ENCODE assay signal across 27 cellular contexts in genomic region chr16:86614699-86615098, GRCh38. TPM values are rescaled to one million over a fixed set of nuclear protein-coding genes. Genes with fewer than 3 reads are reported as not detected.
A peak's percentile ranks its signal among the peaks of the same experiment; 100 is the strongest.
DNase-seq lines count a peak whose midpoint lies in the region; ATAC-seq, FAIRE-seq and TF ChIP-seq lines count a peak whose summit lies in the region.
"Had no signal": no experiment of that assay in that cellular context is flagged by ENCODE, and none has a peak within 500 bp of the region (broad histone marks: within the 10 kb centered on the region; RNA-seq: fewer than 3 reads in every experiment).

No MANE protein-coding gene starts in this region.

- no peak for FAIRE-seq in H1 (lab: Jason Lieb, UNC)
- FAIRE-seq: A204.1 had no signal

- H3K18ac ChIP-seq in H1 (ENCODE audit: extremely low read depth, low read length): no peak overlapping the region

- H4K5ac ChIP-seq in H1 (ENCODE audit: insufficient read length, low read depth, low read length): no peak overlapping the region

- H3K27me3 ChIP-seq in H1 (replicated peaks in 1 of 4; ENCODE audit: control insufficient read depth in 3 of 4, extremely low read depth in 1 of 4, insufficient read depth in 3 of 4, low read length in 3 of 4) (no peaks in the 10 kb centered on the region), gastrocnemius medialis (no peaks in the 10 kb centered on the region)
- H3K27me3 ChIP-seq: SJCRH30 had no signal

- H3K9me3 Mint-ChIP-seq in activated CD4-positive, alpha-beta T cell treated with anti-CD3 and anti-CD28 coated beads, Interleukin-2, amount 10 ng/mL, durations not matched to agents 7 days and 5 days: no peaks in the 10 kb centered on the region
- H3K9me3 Mint-ChIP-seq: CD4-positive, alpha-beta memory T cell had no signal

- no peak overlapping the region for H3K4me2 ChIP-seq in H1 (ENCODE audit: insufficient read depth in 1 of 2, low read depth in 2 of 2, low read length in 2 of 2)

- no peaks in the 10 kb centered on the region for H3K36me3 ChIP-seq in H1 (ENCODE audit: control insufficient read depth in 2 of 4, insufficient read depth in 4 of 4, low read length in 3 of 4)
- no peaks in the 10 kb centered on the region for H3K36me3 ChIP-seq in gastrocnemius medialis
- H3K36me3 ChIP-seq: SJCRH30 had no signal

- H3K9me3 ChIP-seq in H1 (ENCODE audit: insufficient read depth in 2 of 2, low read depth in 1 of 2, low read length in 1 of 2): no peaks in the 10 kb centered on the region
- no peaks in the 10 kb centered on the region for H3K9me3 ChIP-seq in gastrocnemius medialis
- H3K9me3 ChIP-seq: Caco-2, SJCRH30 had no signal

- no peak overlapping the region for H3K4me3 Mint-ChIP-seq in activated CD4-positive, alpha-beta T cell treated with anti-CD3 and anti-CD28 coated beads, Interleukin-2, amount 10 ng/mL, durations not matched to agents 7 days and 5 days
- H3K4me3 Mint-ChIP-seq: CD4-positive, alpha-beta memory T cell had no signal

- H4K8ac ChIP-seq in H1 (ENCODE audit: extremely low read depth, insufficient read depth, low read length): no peak overlapping the region

- no peaks in the 10 kb centered on the region for H3K27me3 Mint-ChIP-seq in activated CD4-positive, alpha-beta T cell treated with anti-CD3 and anti-CD28 coated beads, Interleukin-2, amount 10 ng/mL, durations not matched to agents 7 days and 5 days

- H3K14ac ChIP-seq in H1 (ENCODE audit: insufficient read length): no peak overlapping the region

- H4K91ac ChIP-seq in H1 (replicated peaks; ENCODE audit: insufficient read length, low read length): no peak overlapping the region

- H3K27ac ChIP-seq in H1 (ENCODE audit: low read depth, low read length): no peak overlapping the region
- H3K27ac ChIP-seq in gastrocnemius medialis: peak overlapping the region; percentile 72 to 87 (median 76)
- H3K27ac ChIP-seq: SJCRH30 had no signal

- no peak overlapping the region for H3K4ac ChIP-seq in H1 (replicated peaks; ENCODE audit: insufficient read length, low read depth, low read length)

- DNase-seq in cardiac septum (ENCODE audit: low spot score) (peak; percentile 29), left cardiac atrium (no peak), H1 (ENCODE audit: low read depth in 1 of 2, low spot score in 2 of 2) (no peak), gastrocnemius medialis (peak; percentile 77 to 85), middle frontal gyrus (ENCODE audit: extremely low spot score, low spot score) (no peak)
- no peak for DNase-seq in activated CD4-positive, alpha-beta T cell treated with anti-CD3 and anti-CD28 coated beads, Interleukin-2, amount 10 ng/mL, durations not matched to agents 7 days and 5 days
- DNase-seq in stimulated activated naive CD8-positive, alpha-beta T cell treated with anti-CD3 and anti-CD28 coated beads, Interleukin-15, Interleukin-2, amounts not matched to agents 100 U/mL and 50 U/mL, for 24 hours: no peak
- DNase-seq: C1 segment of cervical spinal cord; Caco-2; CD4-positive, alpha-beta memory T cell; DMS79; EL; H7; Karpas-422; MV-4-11; NCI-H1105; NCI-H1436 treated with DMSO at 0.1 percent for 48 hours; NCI-H187 treated with DMSO at 0.1 percent for 48 hours; NCI-H446; NCI-H524 treated with DMSO at 0.1 percent for 48 hours; NCI-H82; NK-92 treated with Interleukin-12 subunit alpha and Interleukin-12 subunit beta, amount 100 ng/mL, for 24 hours; PC-3; SJCRH30 had no signal

- no peak for TF ChIP-seq RAD21 in H1 (IDR thresholded peaks at IDR 0.05 in 1 of 2, conservative IDR thresholded peaks at IDR 0.05 in 1 of 2; ENCODE audit: low read depth in 2 of 2, low read length in 2 of 2)

- H3K36me3 Mint-ChIP-seq in activated CD4-positive, alpha-beta T cell treated with anti-CD3 and anti-CD28 coated beads, Interleukin-2, amount 10 ng/mL, durations not matched to agents 7 days and 5 days (ENCODE audit: low read depth): no peaks in the 10 kb centered on the region
- H3K36me3 Mint-ChIP-seq: CD4-positive, alpha-beta memory T cell had no signal

- H2BK15ac ChIP-seq in H1 (ENCODE audit: low read length): no peak overlapping the region

- H3K23ac ChIP-seq in H1 (ENCODE audit: insufficient read length): no peak overlapping the region

- H2BK5ac ChIP-seq in H1 (ENCODE audit: low read depth, low read length): no peak overlapping the region

- H3K4me1 ChIP-seq in H1 (replicated peaks in 1 of 4; ENCODE audit: control insufficient read depth in 3 of 4, insufficient read depth in 4 of 4, low read length in 3 of 4): peaks cover 0 to 5% (median 0%) of the 10 kb centered on the region in 4 experiments; a peak in 2 of 7 replicates
- peaks cover 27 to 35% of the 10 kb centered on the region in 2 donors for H3K4me1 ChIP-seq in gastrocnemius medialis
- H3K4me1 ChIP-seq: SJCRH30 had no signal

- H3K79me2 ChIP-seq in H1 (ENCODE audit: control insufficient read depth in 1 of 2, insufficient read depth in 2 of 2, low read length in 2 of 2): no peaks in the 10 kb centered on the region

- no peaks in the 10 kb centered on the region for H3K4me1 Mint-ChIP-seq in activated CD4-positive, alpha-beta T cell treated with anti-CD3 and anti-CD28 coated beads, Interleukin-2, amount 10 ng/mL, durations not matched to agents 7 days and 5 days
- H3K4me1 Mint-ChIP-seq: CD4-positive, alpha-beta memory T cell had no signal

- no peaks in the 10 kb centered on the region for H4K20me1 ChIP-seq in H1 (replicated peaks in 1 of 2; ENCODE audit: control insufficient read depth in 1 of 2, insufficient read depth in 2 of 2, low read length in 2 of 2)

- in situ Hi-C loops in gastrocnemius medialis (cut with MboI; ENCODE audit: low sequenced_read_pairs in 4 of 4): no loop called here

- intact Hi-C loops in cardiac septum (cut with DNase I): no loop called here
- intact Hi-C loops in left cardiac atrium (cut with DNase I): no loop called here
- intact Hi-C loops in gastrocnemius medialis (cut with DNase I; ENCODE audit: low total_unique reads): loop anchor here (2.0 to 5.0 kb wide), 2 partner anchors 46 to 123 kb away; no protein-coding TSS in a partner anchor

- POLR2A ChIA-PET in H1 (lab: Charles Lee; ENCODE audit: partially characterized antibody): interaction anchor here (1.1 kb wide), 1 partner anchor 13 kb away, joined by 3 read pairs; no protein-coding TSS in a partner anchor
- POLR2A ChIA-PET in activated CD4-positive, alpha-beta T cell treated with anti-CD3 and anti-CD28 coated beads, Interleukin-2, amount 10 ng/mL, durations not matched to agents 7 days and 5 days (lab: Charles Lee): no interaction called here

- H3K23me2 ChIP-seq in H1 (ENCODE audit: low read depth, low read length): no peaks in the 10 kb centered on the region

- no peak for TF ChIP-seq POLR2A in H1 (IDR thresholded peaks at IDR 0.05; ENCODE audit: control extremely low read depth in 1 of 2, low read depth in 2 of 2, low read length in 2 of 2)
- peak in 1 of 2 donors; percentile 45 for TF ChIP-seq POLR2A in gastrocnemius medialis (IDR thresholded peaks at IDR 0.05)

- no peak overlapping the region for H2BK120ac ChIP-seq in H1 (replicated peaks; ENCODE audit: low read depth, low read length)

- H3K27ac Mint-ChIP-seq in activated CD4-positive, alpha-beta T cell treated with anti-CD3 and anti-CD28 coated beads, Interleukin-2, amount 10 ng/mL, durations not matched to agents 7 days and 5 days: no peak overlapping the region
- H3K27ac Mint-ChIP-seq: CD4-positive, alpha-beta memory T cell had no signal

- CTCF ChIA-PET in H1 (lab: Charles Lee; ENCODE audit: partially characterized antibody): interaction anchor here (0.6 to 1.1 kb wide), 6 partner anchors 7 to 686 kb away, joined by 3 to 5 read pairs (median 3); no protein-coding TSS in a partner anchor
- CTCF ChIA-PET in activated CD4-positive, alpha-beta T cell treated with anti-CD3 and anti-CD28 coated beads, Interleukin-2, amount 10 ng/mL, durations not matched to agents 7 days and 5 days (lab: Charles Lee): no interaction called here

- H3K79me1 ChIP-seq in H1 (ENCODE audit: low read depth, low read length): no peaks in the 10 kb centered on the region

- H3K4me3 ChIP-seq in H1 (ENCODE audit: extremely low read depth in 1 of 4, insufficient read depth in 2 of 4, low read depth in 3 of 4, low read length in 4 of 4) (no peak overlapping the region), gastrocnemius medialis (no peak overlapping the region)
- H3K4me3 ChIP-seq: SJCRH30 had no signal

- no peak overlapping the region for H3K56ac ChIP-seq in H1 (replicated peaks; ENCODE audit: insufficient read length, low read depth, low read length)

- no peak for TF ChIP-seq CTCF in H1 (IDR thresholded peaks at IDR 0.05; ENCODE audit: control extremely low read depth in 1 of 3, insufficient read depth in 1 of 3, low read depth in 1 of 3, low read length in 3 of 3)
- TF ChIP-seq CTCF in gastrocnemius medialis (IDR thresholded peaks at IDR 0.05 in 4 of 5, conservative IDR thresholded peaks at IDR 0.05 in 1 of 5): no peak

- WGBS in H1 (ENCODE audit: extremely low coverage in 1 of 2, insufficient coverage in 1 of 2, insufficient read length in 1 of 2, insufficient replicate concordance in 2 of 2, low coverage in 1 of 2, low lambda C conversion rate in 2 of 2, missing lambda C conversion rate in 1 of 2), 2 experiments: 66% methylated on average over 5 of the region's 5 CpGs; no CpG with 5 or more reads in 1 of the 2 experiments

- H3K9ac ChIP-seq in H1 (replicated peaks in 1 of 4; ENCODE audit: extremely low read depth in 1 of 4, low read depth in 3 of 4, low read length in 3 of 4): no peak overlapping the region

- no peak for TF ChIP-seq EP300 in H1 (IDR thresholded peaks at IDR 0.05; ENCODE audit: borderline replicate concordance in 1 of 2, low read depth in 2 of 2, low read length in 2 of 2)

- H2BK20ac ChIP-seq in H1 (ENCODE audit: low read length): no peak overlapping the region

- H2AK5ac ChIP-seq in H1 (ENCODE audit: low read depth, low read length): no peak overlapping the region

- peak overlapping the region; percentile 27 for H2AFZ ChIP-seq in H1 (ENCODE audit: low read length)

- ATAC-seq in left cardiac atrium (no peak), gastrocnemius medialis (peak; percentile 95)
- no peak for ATAC-seq in stimulated activated naive CD8-positive, alpha-beta T cell treated with anti-CD3 and anti-CD28 coated beads, Interleukin-15, Interleukin-2, amounts not matched to agents 100 U/mL and 50 U/mL, for 24 hours
- ATAC-seq: PC-3, Right ventricle myocardium inferior had no signal

- no peak overlapping the region for H2BK12ac ChIP-seq in H1 (ENCODE audit: low read depth, low read length)

RNA-seq across cellular contexts. Expression of gene FOXL1, which starts 36.4 kb away (rescaled TPM):
- total RNA-seq in cardiac septum: 1.2 TPM
- 1 to 10 TPM in 1 of 2 donors, under 1 TPM in 1; 0.80 to 1.4 TPM for total RNA-seq in left cardiac atrium
- total RNA-seq in H1 (2021; fragmentation: NEBNext Ultra II Directional; extraction: Animal tissue kit (Norgen Biotek cat#: 25700)): 0.29 TPM in 1 of 2 replicates, not detected in the other
- 0.03 and 0.09 TPM in 2 replicates for polyA plus RNA-seq in H1 (2011; rRNA removed)
- polyA plus RNA-seq in H1 (2011; cell fraction: cytosol; rRNA removed): 0.05 TPM
- 0.03 TPM for polyA plus RNA-seq in H1 (2011; cell fraction: nucleus; rRNA removed)
- 0.12 TPM in 1 of 4 replicates, not detected in the others for polyA plus RNA-seq in H1 (2012, experiment 1 of 2)
- not detected for polyA plus RNA-seq in H1 (2012, experiment 2 of 2)
- 0.22 TPM for polyA plus RNA-seq in H1 (2013, experiment 1 of 2)
- 0.17 TPM for polyA plus RNA-seq in H1 (2013, experiment 2 of 2)
- polyA minus RNA-seq in H1 (2011; rRNA and poly(A)+ RNA removed): not detected in 2 replicates
- 0.37 TPM for polyA minus RNA-seq in H1 (2011; cell fraction: cytosol; rRNA and poly(A)+ RNA removed)
- 0.40 TPM for polyA minus RNA-seq in H1 (2011; cell fraction: nucleus; rRNA and poly(A)+ RNA removed)
- 1 to 10 TPM; 2.0 to 5.9 (median 3.3) TPM for total RNA-seq in gastrocnemius medialis
- total RNA-seq in activated CD4-positive, alpha-beta T cell treated with anti-CD3 and anti-CD28 coated beads, Interleukin-2, amount 10 ng/mL, durations not matched to agents 7 days and 5 days: not detected
- total RNA-seq: CD4-positive, alpha-beta memory T cell had no signal
- polyA plus RNA-seq: CD4-positive, alpha-beta memory T cell had no signal

RNA-seq across cellular contexts. Expression of gene FOXC2, which starts 48.1 kb away (rescaled TPM):
- 2.6 TPM for total RNA-seq in cardiac septum
- 1 to 10 TPM; 1.9 to 5.3 TPM for total RNA-seq in left cardiac atrium
- 0.09 and 0.11 TPM in 2 replicates for total RNA-seq in H1 (2021; fragmentation: NEBNext Ultra II Directional; extraction: Animal tissue kit (Norgen Biotek cat#: 25700))
- polyA plus RNA-seq in H1 (2011; rRNA removed): not detected in 2 replicates
- not detected for polyA plus RNA-seq in H1 (2011; cell fraction: cytosol; rRNA removed)
- polyA plus RNA-seq in H1 (2011; cell fraction: nucleus; rRNA removed): not detected
- 0.08 TPM in 1 of 4 replicates, not detected in the others for polyA plus RNA-seq in H1 (2012, experiment 1 of 2)
- polyA plus RNA-seq in H1 (2012, experiment 2 of 2): 0.12 TPM
- polyA plus RNA-seq in H1 (2013, experiment 1 of 2): 0.34 TPM
- 0.22 TPM for polyA plus RNA-seq in H1 (2013, experiment 2 of 2)
- not detected in 2 replicates for polyA minus RNA-seq in H1 (2011; rRNA and poly(A)+ RNA removed)
- not detected for polyA minus RNA-seq in H1 (2011; cell fraction: cytosol; rRNA and poly(A)+ RNA removed)
- not detected for polyA minus RNA-seq in H1 (2011; cell fraction: nucleus; rRNA and poly(A)+ RNA removed)
- 1 to 10 TPM in 1 of 4 donors, under 1 TPM in 3; 0.17 to 1.0 (median 0.29) TPM for total RNA-seq in gastrocnemius medialis
- total RNA-seq in activated CD4-positive, alpha-beta T cell treated with anti-CD3 and anti-CD28 coated beads, Interleukin-2, amount 10 ng/mL, durations not matched to agents 7 days and 5 days: not detected
- total RNA-seq: Caco-2; CD4-positive, alpha-beta memory T cell; HT-29; PC-3 had no signal
- polyA plus RNA-seq: CD4-positive, alpha-beta memory T cell had no signal

RNA-seq across cellular contexts. Expression of gene MTHFSD, which starts 59.7 kb away (rescaled TPM):
- total RNA-seq in cardiac septum (12.2 TPM), left cardiac atrium (10 to 100 TPM; 10.3 to 12.4 TPM), gastrocnemius medialis (10 to 100 TPM; 10.9 to 31.2 (median 16.0) TPM)
- total RNA-seq in H1 (2021; fragmentation: NEBNext Ultra II Directional; extraction: Animal tissue kit (Norgen Biotek cat#: 25700)): 9.8 and 10.8 TPM in 2 replicates
- polyA plus RNA-seq in H1 (2011; rRNA removed): 7.1 and 11.0 TPM in 2 replicates
- polyA plus RNA-seq in H1 (2011; cell fraction: cytosol; rRNA removed): 11.7 TPM
- 29.4 TPM for polyA plus RNA-seq in H1 (2011; cell fraction: nucleus; rRNA removed)
- 6.1 to 7.9 TPM (median 6.5 TPM) in 4 replicates for polyA plus RNA-seq in H1 (2012, experiment 1 of 2)
- 3.8 TPM for polyA plus RNA-seq in H1 (2012, experiment 2 of 2)
- polyA plus RNA-seq in H1 (2013, experiment 1 of 2): 7.4 TPM
- 6.7 TPM for polyA plus RNA-seq in H1 (2013, experiment 2 of 2)
- polyA minus RNA-seq in H1 (2011; rRNA and poly(A)+ RNA removed): 16.0 and 19.1 TPM in 2 replicates
- 10.1 TPM for polyA minus RNA-seq in H1 (2011; cell fraction: cytosol; rRNA and poly(A)+ RNA removed)
- 36.2 TPM for polyA minus RNA-seq in H1 (2011; cell fraction: nucleus; rRNA and poly(A)+ RNA removed)
- total RNA-seq in activated CD4-positive, alpha-beta T cell treated with anti-CD3 and anti-CD28 coated beads, Interleukin-2, amount 10 ng/mL, durations not matched to agents 7 days and 5 days: 10 to 100 TPM; 28.7 to 29.1 TPM

Comparison
In these comparisons a context has a peak if more than half of its experiments do, and no peak if none do; other contexts are left out.
1. DNase-seq: peak in cardiac septum (single experiment) and gastrocnemius medialis (2 of 2); none in left cardiac atrium (single experiment), H1 (0 of 2), activated CD4-positive, alpha-beta T cell treated with anti-CD3 and anti-CD28 coated beads, Interleukin-2, amount 10 ng/mL, durations not matched to agents 7 days and 5 days (single experiment), middle frontal gyrus (single experiment) and stimulated activated naive CD8-positive, alpha-beta T cell treated with anti-CD3 and anti-CD28 coated beads, Interleukin-15, Interleukin-2, amounts not matched to agents 100 U/mL and 50 U/mL, for 24 hours (single experiment).
2. ATAC-seq: peak in gastrocnemius medialis (2 of 2); none in left cardiac atrium (0 of 2) and stimulated activated naive CD8-positive, alpha-beta T cell treated with anti-CD3 and anti-CD28 coated beads, Interleukin-15, Interleukin-2, amounts not matched to agents 100 U/mL and 50 U/mL, for 24 hours (single experiment).